In the genomic region with DNA sequence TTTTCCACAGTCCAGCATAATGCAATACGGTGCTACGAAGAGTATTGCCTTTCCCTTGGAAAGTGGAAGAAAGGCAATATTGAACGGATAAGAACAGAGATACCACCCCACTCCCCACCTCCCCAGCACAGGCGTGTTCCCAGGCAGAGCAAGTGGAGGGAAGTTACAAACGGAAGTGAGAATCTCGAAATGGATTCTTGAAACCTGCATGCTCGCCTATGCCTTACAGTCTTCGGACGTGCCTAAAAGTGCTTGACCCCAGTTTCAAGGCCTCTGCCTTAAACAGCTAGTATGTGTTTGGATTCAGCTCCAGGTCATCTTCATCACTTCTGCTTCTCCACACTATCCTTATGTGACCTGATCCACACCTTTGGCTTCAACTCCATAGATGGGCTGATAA, we compare ENCODE assay signal across 18 cellular contexts.
"Had no signal": no experiment of that assay in that cellular context is flagged by ENCODE, and none has a peak within 500 bp of the region (broad histone marks: within the 10 kb centered on the region; RNA-seq: fewer than 3 reads in every experiment).

No MANE protein-coding gene starts in this region.

- H3K27ac Mint-ChIP-seq: activated T-helper 17 cell treated with anti-CD3 and anti-CD28 coated beads, Interleukin-2, amount 50 U/mL, for 72 hours; dendritic cell treated with granulocyte-macrophage colony-stimulating factor and Interleukin-4, amounts not matched to agents 40 ng/mL and 50 ng/mL, for 4 days had no signal

- H3K27me3 ChIP-seq: ascending aorta, breast epithelium, stomach had no signal

- DNase-seq: activated CD4-positive, alpha-beta T cell treated with anti-CD3 and anti-CD28 coated beads for 1 hour; activated CD4-positive, alpha-beta T cell treated with anti-CD3 and anti-CD28 coated beads, Interleukin-2, amount 50 U/mL, for 48 hours; activated naive CD4-positive, alpha-beta T cell treated with Interleukin-2 at 50 U/mL for 16 hours; cerebellar nuclear complex; effector memory CD4-positive, alpha-beta T cell; foreskin fibroblast; glutamatergic neuron; midbrain; stimulated activated CD4-positive, alpha-beta T cell treated with anti-CD3 and anti-CD28 coated beads, Interleukin-1b, Interleukin-23, amount 100 ng/mL, for 48 hours; stomach; T-helper 9 cell had no signal

- H3K27ac ChIP-seq: ascending aorta, breast epithelium, stomach, thoracic aorta, VCaP had no signal

- ATAC-seq: activated T-helper 17 cell treated with anti-CD3 and anti-CD28 coated beads, Interleukin-2, amount 50 U/mL, for 72 hours; sciatic nerve had no signal

- H3K36me3 ChIP-seq: ascending aorta, breast epithelium, stomach, thoracic aorta had no signal

- H3K4me1 ChIP-seq: ascending aorta, breast epithelium, stomach had no signal

- H3K9me3 Mint-ChIP-seq: activated T-helper 17 cell treated with anti-CD3 and anti-CD28 coated beads, Interleukin-2, amount 50 U/mL, for 72 hours; dendritic cell treated with granulocyte-macrophage colony-stimulating factor and Interleukin-4, amounts not matched to agents 40 ng/mL and 50 ng/mL, for 4 days had no signal

- H3K4me3 ChIP-seq: ascending aorta, breast epithelium, stomach, thoracic aorta had no signal

- H3K9me3 ChIP-seq: ascending aorta, breast epithelium, stomach, thoracic aorta had no signal

- H3K4me1 Mint-ChIP-seq: activated T-helper 17 cell treated with anti-CD3 and anti-CD28 coated beads, Interleukin-2, amount 50 U/mL, for 72 hours had no signal

- H3K4me3 Mint-ChIP-seq: activated T-helper 17 cell treated with anti-CD3 and anti-CD28 coated beads, Interleukin-2, amount 50 U/mL, for 72 hours; dendritic cell treated with granulocyte-macrophage colony-stimulating factor and Interleukin-4, amounts not matched to agents 40 ng/mL and 50 ng/mL, for 4 days had no signal
